In the genomic region with DNA sequence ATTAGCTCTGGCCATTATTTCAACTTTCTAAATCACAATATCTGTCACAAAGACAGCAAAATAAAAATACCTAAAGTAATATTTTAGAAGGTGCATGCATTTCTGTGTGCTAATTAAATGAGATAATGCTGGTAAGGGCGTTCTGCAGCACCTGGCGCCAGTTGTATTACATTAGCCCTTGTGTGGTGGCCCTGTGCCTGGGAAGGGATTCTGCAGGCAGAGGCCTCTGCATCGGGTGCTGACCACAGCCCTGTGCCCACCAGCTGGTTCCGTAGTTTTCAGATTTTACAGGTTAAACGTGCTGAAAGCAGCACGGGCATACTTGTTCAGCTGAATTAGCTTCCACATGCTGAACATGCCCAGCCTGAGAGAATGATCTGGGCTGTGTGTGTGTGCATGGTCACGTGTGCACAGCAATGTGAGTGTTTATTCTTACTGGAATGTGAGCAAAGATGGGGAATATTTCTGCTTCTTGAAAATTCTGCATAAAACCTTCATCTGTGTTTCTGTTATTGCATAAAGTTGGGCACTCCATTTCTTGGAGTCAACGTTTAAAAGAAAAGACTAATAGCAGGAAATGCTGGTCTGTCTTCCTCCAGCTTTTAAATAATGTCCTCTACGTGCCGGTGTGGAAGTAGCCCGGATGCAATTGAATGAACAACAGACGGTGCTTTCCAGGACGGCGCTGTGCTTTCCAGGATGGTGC, we compare ENCODE assay signal across 10 cellular contexts.
DNase-seq lines count a peak whose midpoint lies in the region; ATAC-seq and TF ChIP-seq lines count a peak whose summit lies in the region.
"Had no signal": no experiment of that assay in that cellular context is flagged by ENCODE, and none has a peak within 500 bp of the region (broad histone marks: within the 10 kb centered on the region; RNA-seq: fewer than 3 reads in every experiment).

No MANE protein-coding gene starts in this region.

- H3K4me1 ChIP-seq in psoas muscle (peaks cover 50% of the 10 kb centered on the region), Caco-2 (no peaks in the 10 kb centered on the region)
- H3K4me1 ChIP-seq in CD4-positive, alpha-beta memory T cell (ENCODE audit: insufficient read depth, low read length): no peaks in the 10 kb centered on the region
- H3K4me1 ChIP-seq: ascending aorta had no signal

- intact Hi-C loops in psoas muscle (cut with DNase I): no loop called here
- intact Hi-C loops in CD4-positive, alpha-beta memory T cell (cut with micrococcal nuclease): loop anchor here (5.0 kb wide), 1 partner anchor 1016 kb away; no protein-coding TSS in a partner anchor
- intact Hi-C loops in Caco-2 (cut with micrococcal nuclease; ENCODE audit: unreplicated experiment): no loop called here

- ATAC-seq in psoas muscle: peak in 3 of 4 donors; percentile 54 to 64 (median 58)
- ATAC-seq in GM18498 (IDR thresholded peaks at IDR 0.05; ENCODE audit: unreplicated experiment): no peak
- ATAC-seq in HG02870 (IDR thresholded peaks at IDR 0.05; ENCODE audit: unreplicated experiment): no peak

- H3K27me3 ChIP-seq in psoas muscle (ENCODE audit: insufficient read depth in 3 of 3, low read length in 2 of 3): no peaks in the 10 kb centered on the region
- no peaks in the 10 kb centered on the region for H3K27me3 ChIP-seq in CD4-positive, alpha-beta memory T cell (ENCODE audit: insufficient read depth, low read length)
- H3K27me3 ChIP-seq in Caco-2 (replicated peaks; ENCODE audit: control insufficient read depth, insufficient read depth, low read length): no peaks in the 10 kb centered on the region
- H3K27me3 ChIP-seq: ascending aorta had no signal

- no TSS peak for BruUV-seq in Caco-2 (replicated peaks; lab: Mats Ljungman, UMichigan)

- H3K9me3 ChIP-seq in psoas muscle: no peaks in the 10 kb centered on the region
- no peaks in the 10 kb centered on the region for H3K9me3 ChIP-seq in CD4-positive, alpha-beta memory T cell (ENCODE audit: control insufficient read depth in 1 of 2, low read length in 2 of 2)
- H3K9me3 ChIP-seq in Caco-2: no peaks in the 10 kb centered on the region
- H3K9me3 ChIP-seq: ascending aorta had no signal

- H3K27ac ChIP-seq in psoas muscle: peak overlapping the region; percentile 94
- no peak overlapping the region for H3K27ac ChIP-seq in CD4-positive, alpha-beta memory T cell (ENCODE audit: low read depth, low read length)
- H3K27ac ChIP-seq: ascending aorta had no signal

- H3K27me3 Mint-ChIP-seq in CD4-positive, alpha-beta memory T cell: peaks cover 22 to 44% of the 10 kb centered on the region in 2 donors
- H3K27me3 Mint-ChIP-seq in Caco-2 (ENCODE audit: insufficient read depth, unreplicated experiment): peaks cover 34% of the 10 kb centered on the region

- in situ Hi-C loops in G401 (cut with HindIII; ENCODE audit: low sequenced_read_pairs): no loop called here

- no peaks in the 10 kb centered on the region for H3K9me3 Mint-ChIP-seq in CD4-positive, alpha-beta memory T cell
- H3K9me3 Mint-ChIP-seq in Caco-2 (ENCODE audit: unreplicated experiment): no peaks in the 10 kb centered on the region

- H3K4me3 ChIP-seq in psoas muscle (peak overlapping the region; percentile 63), Caco-2 (ENCODE audit: low read depth, low read length) (no peak overlapping the region)
- H3K4me3 ChIP-seq in CD4-positive, alpha-beta memory T cell (ENCODE audit: low read length in 2 of 2): no peak overlapping the region
- H3K4me3 ChIP-seq: ascending aorta had no signal

- POLR2A ChIA-PET in CD4-positive, alpha-beta memory T cell (lab: Charles Lee; ENCODE audit: partially characterized antibody): no interaction called here
- POLR2A ChIA-PET in Caco-2 (lab: Charles Lee): no interaction called here

- CTCF ChIA-PET in CD4-positive, alpha-beta memory T cell (lab: Charles Lee; ENCODE audit: partially characterized antibody): no interaction called here
- CTCF ChIA-PET in Caco-2 (lab: Charles Lee): no interaction called here

- H3K36me3 ChIP-seq in psoas muscle (ENCODE audit: insufficient read depth in 1 of 2, low read depth in 1 of 2): no peaks in the 10 kb centered on the region
- H3K36me3 ChIP-seq in CD4-positive, alpha-beta memory T cell (ENCODE audit: insufficient read depth, low read length): no peaks in the 10 kb centered on the region
- H3K36me3 ChIP-seq in Caco-2 (ENCODE audit: control insufficient read depth, insufficient read depth, low read length): no peaks in the 10 kb centered on the region
- H3K36me3 ChIP-seq: ascending aorta had no signal

- no peak overlapping the region for H3K27ac Mint-ChIP-seq in CD4-positive, alpha-beta memory T cell
- H3K27ac Mint-ChIP-seq in Caco-2 (ENCODE audit: unreplicated experiment): no peak overlapping the region

- H3K4me3 Mint-ChIP-seq in CD4-positive, alpha-beta memory T cell: no peak overlapping the region
- H3K4me3 Mint-ChIP-seq in Caco-2 (ENCODE audit: unreplicated experiment): no peak overlapping the region

- 11 to 15% (median 11%) methylated on average over 14 of the region's 14 CpGs for WGBS in psoas muscle, 3 donors

- no peak for TF ChIP-seq CTCF in psoas muscle (IDR thresholded peaks at IDR 0.05)
- TF ChIP-seq CTCF in Caco-2 (IDR thresholded peaks at IDR 0.05; ENCODE audit: insufficient read depth in 1 of 2, low read depth in 1 of 2, low read length in 1 of 2, severe bottlenecking in 1 of 2, unreplicated experiment in 1 of 2): no peak

- DNase-seq in G401 (ENCODE audit: low spot score): peak; percentile 31
- peak; percentile 27 for DNase-seq in RPMI7951 (ENCODE audit: low read depth)
- DNase-seq in fibroblast of peridontal ligament (ENCODE audit: extremely low read depth): peak; percentile 49
- DNase-seq in psoas muscle: no peak
- DNase-seq in CD4-positive, alpha-beta memory T cell: no peak
- no peak for DNase-seq in Caco-2
- DNase-seq: NCI-H446 treated with DMSO at 0.1 percent for 48 hours had no signal

- H3K36me3 Mint-ChIP-seq in CD4-positive, alpha-beta memory T cell: no peaks in the 10 kb centered on the region
- no peaks in the 10 kb centered on the region for H3K36me3 Mint-ChIP-seq in Caco-2 (ENCODE audit: insufficient read depth, unreplicated experiment)

- H3K4me1 Mint-ChIP-seq in CD4-positive, alpha-beta memory T cell: peaks cover 0 to 3% (median 0%) of the 10 kb centered on the region in 4 donors
- H3K4me1 Mint-ChIP-seq in Caco-2 (ENCODE audit: low read depth, unreplicated experiment): no peaks in the 10 kb centered on the region

Comparison
In these comparisons a context has a peak if more than half of its experiments do, and no peak if none do; other contexts are left out.
1. DNase-seq: peak in G401 (single experiment), RPMI7951 (single experiment) and fibroblast of peridontal ligament (single experiment); none in psoas muscle (0 of 2), CD4-positive, alpha-beta memory T cell (0 of 5) and Caco-2 (0 of 2).
2. ATAC-seq: peak in psoas muscle (3 of 4); none in GM18498 (single experiment) and HG02870 (single experiment).